Comparison of ENCODE assay signal across 1 cellular context in genomic region chr9:101465330-101465915, GRCh38.
TF ChIP-seq lines count a peak whose summit lies in the region.

No MANE protein-coding gene starts in this region.

TF ChIP-seq in HepG2, 621 proteins besides CTCF, POLR2A, EP300 and RAD21 (continued from another document):
- no peak for TF ChIP-seq ATF2 (CRISPR knock-in tag; IDR thresholded peaks at IDR 0.05)
